ENCODE assay signal across 26 cellular contexts in the genomic region with DNA sequence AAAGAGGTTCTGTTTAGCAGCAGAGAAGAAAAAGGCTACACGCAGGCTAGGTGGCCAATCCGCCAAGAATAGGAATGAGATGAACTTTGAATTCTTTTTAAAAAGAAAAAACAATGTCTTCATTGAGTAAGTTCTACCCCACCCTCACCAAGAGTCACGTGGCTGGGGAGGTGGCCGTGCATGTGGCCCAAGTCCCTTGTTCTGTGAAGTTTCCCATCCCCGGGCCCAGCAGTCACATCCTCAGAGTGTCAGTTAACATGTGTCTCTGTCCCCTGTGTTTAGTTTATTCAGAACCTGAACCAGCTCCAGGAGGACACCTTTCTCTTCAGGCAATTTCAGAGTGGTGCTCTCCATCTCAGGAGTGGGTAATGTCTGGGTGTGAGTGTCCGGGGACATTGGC. TPM values are rescaled to one million over a fixed set of nuclear protein-coding genes. Genes with fewer than 3 reads are reported as not detected.
DNase-seq lines count a peak whose midpoint lies in the region; ATAC-seq and TF ChIP-seq lines count a peak whose summit lies in the region.
"Had no signal": no experiment of that assay in that cellular context is flagged by ENCODE, and none has a peak within 500 bp of the region (broad histone marks: within the 10 kb centered on the region; RNA-seq: fewer than 3 reads in every experiment).

No MANE protein-coding gene starts in this region.

- no peaks in the 10 kb centered on the region for H3K4me1 ChIP-seq in trophoblast cell (ENCODE audit: control insufficient read depth in 1 of 2, insufficient read depth in 2 of 2, low read length in 2 of 2)
- H3K4me1 ChIP-seq: A549, BE2C had no signal

- H3K4me2 ChIP-seq in trophoblast cell (ENCODE audit: low read length) = no peak overlapping the region
- H3K4me2 ChIP-seq: A549; BLaER1 treated with 17β-estradiol and CSF1 and Interleukin-3, amounts not matched to agents 10 nM and 100 nM; GM23338 had no signal

- no peak overlapping the region for H4K91ac ChIP-seq in trophoblast cell (ENCODE audit: low read depth, low read length)

- H3K9me3 ChIP-seq in trophoblast cell (ENCODE audit: insufficient read depth, low read depth, low read length) = no peaks in the 10 kb centered on the region
- H3K9me3 ChIP-seq: A549, BE2C had no signal

- H4K12ac ChIP-seq in trophoblast cell (ENCODE audit: low read depth, low read length) = no peak overlapping the region

- ATAC-seq in natural killer cell treated with Interleukin-12 subunit alpha and Interleukin-12 subunit beta and Interleukin-15 and Interleukin-18, amount 100 ng/mL, for 72 hours = no peak
- ATAC-seq in natural killer cell (no peak), sciatic nerve (no peak)
- ATAC-seq: A549, GM12878, GM23338, HCT116 had no signal

- H2BK12ac ChIP-seq in trophoblast cell (ENCODE audit: low read length) = no peak overlapping the region

- no peaks in the 10 kb centered on the region for H3K9me3 Mint-ChIP-seq in natural killer cell treated with Interleukin-12 subunit alpha and Interleukin-12 subunit beta and Interleukin-15 and Interleukin-18, amount 100 ng/mL, for 72 hours
- H3K9me3 Mint-ChIP-seq in natural killer cell = no peaks in the 10 kb centered on the region
- H3K9me3 Mint-ChIP-seq: CD4-positive, alpha-beta T cell; CD8-positive, alpha-beta memory T cell; GM23338; H9; HFFc6 had no signal

- H3K4me3 ChIP-seq in trophoblast cell (ENCODE audit: low read depth, low read length) = no peak overlapping the region
- H3K4me3 ChIP-seq: A549; BLaER1 treated with 17β-estradiol and CSF1 and Interleukin-3, amounts not matched to agents 10 nM and 100 nM; GM12878; GM23338 had no signal

- no peak overlapping the region for H4K8ac ChIP-seq in trophoblast cell (ENCODE audit: low read depth, low read length)

- peak overlapping the region; percentile 50 for H2AFZ ChIP-seq in trophoblast cell (ENCODE audit: insufficient read depth, low read length, poor library complexity)
- H2AFZ ChIP-seq: GM23338 had no signal

- H3K27me3 Mint-ChIP-seq in natural killer cell treated with Interleukin-12 subunit alpha and Interleukin-12 subunit beta and Interleukin-15 and Interleukin-18, amount 100 ng/mL, for 72 hours = peaks cover 5 to 8% of the 10 kb centered on the region in 2 donors
- peaks cover 0 to 5% of the 10 kb centered on the region in 2 donors for H3K27me3 Mint-ChIP-seq in natural killer cell (ENCODE audit: low read depth in 2 of 2)

- no peaks in the 10 kb centered on the region for H3K36me3 ChIP-seq in trophoblast cell (ENCODE audit: control insufficient read depth in 1 of 2, insufficient read depth in 2 of 2, low read length in 2 of 2)
- H3K36me3 ChIP-seq: BE2C; BLaER1 treated with 17β-estradiol and CSF1 and Interleukin-3, amounts not matched to agents 10 nM and 100 nM had no signal

- no peaks in the 10 kb centered on the region for H3K36me3 Mint-ChIP-seq in natural killer cell treated with Interleukin-12 subunit alpha and Interleukin-12 subunit beta and Interleukin-15 and Interleukin-18, amount 100 ng/mL, for 72 hours
- H3K36me3 Mint-ChIP-seq in natural killer cell = no peaks in the 10 kb centered on the region
- H3K36me3 Mint-ChIP-seq: CD14-positive monocyte; CD8-positive, alpha-beta memory T cell had no signal

- no peak overlapping the region for H2BK120ac ChIP-seq in trophoblast cell (ENCODE audit: insufficient read depth, low read length, poor library complexity)

- no peak overlapping the region for H3K4me3 Mint-ChIP-seq in natural killer cell treated with Interleukin-12 subunit alpha and Interleukin-12 subunit beta and Interleukin-15 and Interleukin-18, amount 100 ng/mL, for 72 hours
- H3K4me3 Mint-ChIP-seq in natural killer cell = no peak overlapping the region
- H3K4me3 Mint-ChIP-seq: CD14-positive monocyte; CD4-positive, alpha-beta T cell; CD8-positive, alpha-beta memory T cell; GM23338; H9; HFFc6 had no signal

- H3K14ac ChIP-seq in trophoblast cell (ENCODE audit: low read length) = no peak overlapping the region

- H3K27me3 ChIP-seq in trophoblast cell (ENCODE audit: insufficient read depth, low read length) = no peaks in the 10 kb centered on the region
- H3K27me3 ChIP-seq: BE2C had no signal

- no peak overlapping the region for H3K27ac Mint-ChIP-seq in natural killer cell treated with Interleukin-12 subunit alpha and Interleukin-12 subunit beta and Interleukin-15 and Interleukin-18, amount 100 ng/mL, for 72 hours
- H3K27ac Mint-ChIP-seq in natural killer cell = no peak overlapping the region
- H3K27ac Mint-ChIP-seq: CD14-positive monocyte; CD4-positive, alpha-beta T cell; CD8-positive, alpha-beta memory T cell; GM23338; H9; HFFc6 had no signal

- WGBS in trophoblast cell (ENCODE audit: extremely low coverage, insufficient coverage, insufficient read length) = no CpG with 5 or more reads among the region's 6 CpGs

- TF ChIP-seq CTCF in natural killer cell (IDR thresholded peaks at IDR 0.05) = no peak

- no peaks in the 10 kb centered on the region for H3K79me1 ChIP-seq in trophoblast cell (ENCODE audit: low read length)

- intact Hi-C loops in natural killer cell (cut with micrococcal nuclease) (no loop called here), sciatic nerve (cut with DNase I) (no loop called here)

- H3K18ac ChIP-seq in trophoblast cell (ENCODE audit: low read length) = no peak overlapping the region

- DNase-seq in activated gamma-delta T cell treated with Interleukin-2 at 50 U/mL for 16 hours = peak; percentile 1
- DNase-seq in activated gamma-delta T cell (lab: John Stamatoyannopoulos, UW) = no peak
- peak; percentile 41 for DNase-seq in natural killer cell treated with Interleukin-12 subunit alpha and Interleukin-12 subunit beta and Interleukin-15 and Interleukin-18, amount 100 ng/mL, for 72 hours (ENCODE audit: low spot score)
- no peak for DNase-seq in natural killer cell
- no peak for DNase-seq in trophoblast cell
- DNase-seq in sciatic nerve (ENCODE audit: low spot score) = peak; percentile 19
- no peak for DNase-seq in stimulated activated CD4-positive, alpha-beta T cell treated with anti-CD3 and anti-CD28 coated beads, Interleukin-4, amount 100 ng/mL, for 24 hours
- no peak for DNase-seq in HuH-7 (ENCODE audit: low spot score)
- DNase-seq: 8988T; ACHN; AML-193; BE2C; CD4-positive, alpha-beta T cell; CD8-positive, alpha-beta memory T cell; DMS 273 treated with DMSO at 0.1 percent for 48 hours; DMS79; EL; GDM1; H9; HFFc6 had no signal

- no peak overlapping the region for H3K27ac ChIP-seq in trophoblast cell (ENCODE audit: low read depth, low read length)
- H3K27ac ChIP-seq: A549; BLaER1 treated with 17β-estradiol and CSF1 and Interleukin-3, amounts not matched to agents 10 nM and 100 nM had no signal

- H2AK5ac ChIP-seq in trophoblast cell (ENCODE audit: low read length) = no peak overlapping the region

- H2BK5ac ChIP-seq in trophoblast cell (ENCODE audit: low read depth, low read length, poor library complexity) = no peak overlapping the region

- H3K4ac ChIP-seq in trophoblast cell (ENCODE audit: low read depth, low read length) = no peak overlapping the region

- no peak overlapping the region for H3K23ac ChIP-seq in trophoblast cell (ENCODE audit: low read length)

- no peaks in the 10 kb centered on the region for H3K4me1 Mint-ChIP-seq in natural killer cell treated with Interleukin-12 subunit alpha and Interleukin-12 subunit beta and Interleukin-15 and Interleukin-18, amount 100 ng/mL, for 72 hours (ENCODE audit: low read depth in 2 of 2)
- no peaks in the 10 kb centered on the region for H3K4me1 Mint-ChIP-seq in natural killer cell
- H3K4me1 Mint-ChIP-seq: CD14-positive monocyte; CD8-positive, alpha-beta memory T cell had no signal

- no peak overlapping the region for H3K9ac ChIP-seq in trophoblast cell (ENCODE audit: low read length)
- H3K9ac ChIP-seq: BLaER1 treated with 17β-estradiol and CSF1 and Interleukin-3, amounts not matched to agents 10 nM and 100 nM had no signal

- no peaks in the 10 kb centered on the region for H3K79me2 ChIP-seq in trophoblast cell (ENCODE audit: control insufficient read depth, insufficient read depth, low read length, poor library complexity)

RNA-seq across cellular contexts. Expression of a gene that starts 57.1 kb away (rescaled TPM):
- under 1 TPM; 0.56 to 0.74 TPM for total RNA-seq in natural killer cell treated with Interleukin-12 subunit alpha and Interleukin-12 subunit beta and Interleukin-15 and Interleukin-18, amount 100 ng/mL, for 72 hours
- total RNA-seq in natural killer cell (1 to 10 TPM; 1.7 to 3.0 (median 3.0) TPM), sciatic nerve (64.1 TPM)
- polyA plus RNA-seq in trophoblast cell (2013) = 0.68 and 0.77 TPM in 2 replicates
- total RNA-seq: HFFc6 had no signal
- polyA plus RNA-seq: CD14-positive monocyte had no signal

Comparison
In these comparisons a context has a peak if more than half of its experiments do, and no peak if none do; other contexts are left out.
1. DNase-seq: peak in activated gamma-delta T cell treated with Interleukin-2 at 50 U/mL for 16 hours (single experiment), natural killer cell treated with Interleukin-12 subunit alpha and Interleukin-12 subunit beta and Interleukin-15 and Interleukin-18, amount 100 ng/mL, for 72 hours (single experiment) and sciatic nerve (single experiment); none in activated gamma-delta T cell (single experiment), natural killer cell (single experiment), trophoblast cell (0 of 2), stimulated activated CD4-positive, alpha-beta T cell treated with anti-CD3 and anti-CD28 coated beads, Interleukin-4, amount 100 ng/mL, for 24 hours (single experiment) and HuH-7 (single experiment).
2. RNA of a gene that starts 57.1 kb away (total RNA-seq): 64.1 TPM in sciatic nerve (single experiment); 1.7 to 3.0 TPM in natural killer cell and 0.56 to 0.74 TPM in natural killer cell treated with Interleukin-12 subunit alpha and Interleukin-12 subunit beta and Interleukin-15 and Interleukin-18, amount 100 ng/mL, for 72 hours; every median in the first group is over 10 times any median in the second.